In the genomic region with DNA sequence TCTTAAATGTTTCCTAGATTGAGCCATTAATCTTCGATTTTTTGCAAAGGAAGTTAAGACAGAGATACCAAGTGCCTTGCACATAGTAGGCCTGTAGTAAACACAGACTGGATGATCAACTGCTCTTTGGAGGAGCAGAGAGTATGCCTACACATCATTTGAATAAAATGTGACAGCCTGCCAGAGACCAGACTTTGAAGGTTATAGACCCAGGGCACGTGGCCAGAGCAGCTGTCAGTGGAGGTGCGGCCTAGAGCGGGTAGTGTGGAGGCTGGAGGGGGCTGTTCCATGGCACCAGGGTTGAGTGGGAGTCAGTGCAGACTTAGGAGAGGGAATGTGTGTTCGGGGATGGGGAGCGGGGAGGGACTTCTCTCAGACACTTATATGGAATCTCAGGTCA, we compare ENCODE assay signal across 9 cellular contexts.
DNase-seq lines count a peak whose midpoint lies in the region; ATAC-seq, FAIRE-seq and TF ChIP-seq lines count a peak whose summit lies in the region.
"Had no signal": no experiment of that assay in that cellular context is flagged by ENCODE, and none has a peak within 500 bp of the region (broad histone marks: within the 10 kb centered on the region; RNA-seq: fewer than 3 reads in every experiment).

No MANE protein-coding gene starts in this region.

- H3K4me3 Mint-ChIP-seq in stimulated activated memory B cell treated with anti-CD40 and anti-IgM and Interleukin-4, amounts not matched to agents 10 μg/mL and 1 μg/mL and 100 μg/mL, for 72 hours, result no peak overlapping the region

- peaks cover 88% of the 10 kb centered on the region for H3K4me1 Mint-ChIP-seq in stimulated activated memory B cell treated with anti-CD40 and anti-IgM and Interleukin-4, amounts not matched to agents 10 μg/mL and 1 μg/mL and 100 μg/mL, for 72 hours

- no peak for FAIRE-seq in GM12891 (lab: Jason Lieb, UNC)
- FAIRE-seq: A204.1 had no signal

- peaks cover 0 to 16% of the 10 kb centered on the region in 2 donors for H3K36me3 Mint-ChIP-seq in activated naive CD4-positive, alpha-beta T cell treated with anti-CD3 and anti-CD28 coated beads, Interleukin-2, amount 50 U/mL, for 72 hours
- H3K36me3 Mint-ChIP-seq in stimulated activated memory B cell treated with anti-CD40 and anti-IgM and Interleukin-4, amounts not matched to agents 10 μg/mL and 1 μg/mL and 100 μg/mL, for 72 hours, result no peaks in the 10 kb centered on the region

- DNase-seq in DMS53 (lab: John Stamatoyannopoulos, UW) (peak; percentile 59), DMS53 treated with DMSO at 0.1 percent for 48 hours (lab: John Stamatoyannopoulos, UW; ENCODE audit: unreplicated experiment) (no peak), left ventricle myocardium superior (peak; percentile 71), GM12891 (ENCODE audit: insufficient read length, low spot score) (no peak)
- no peak for DNase-seq in activated naive CD4-positive, alpha-beta T cell treated with anti-CD3 and anti-CD28 coated beads, Interleukin-2, amount 50 U/mL, for 72 hours (ENCODE audit: low spot score in 2 of 2)

- no peaks in the 10 kb centered on the region for H3K27me3 Mint-ChIP-seq in stimulated activated memory B cell treated with anti-CD40 and anti-IgM and Interleukin-4, amounts not matched to agents 10 μg/mL and 1 μg/mL and 100 μg/mL, for 72 hours

- TF ChIP-seq POLR2A in GM12891 (IDR thresholded peaks at IDR 0.05; ENCODE audit: low read depth, low read length), result no peak

- ATAC-seq in activated naive CD4-positive, alpha-beta T cell treated with anti-CD3 and anti-CD28 coated beads, Interleukin-2, amount 50 U/mL, for 72 hours, result no peak
- ATAC-seq in left ventricle myocardium superior, result peak; percentile 39
- ATAC-seq in stimulated activated memory B cell treated with anti-CD40 and anti-IgM and Interleukin-4, amounts not matched to agents 10 μg/mL and 1 μg/mL and 100 μg/mL, for 72 hours, result no peak
- ATAC-seq in GM19397 (IDR thresholded peaks at IDR 0.05; ENCODE audit: unreplicated experiment), result no peak
- ATAC-seq in activated CD4-positive, CD25-positive, alpha-beta regulatory T cell treated with anti-CD3 and anti-CD28 coated beads, Interleukin-2, amount 50 U/mL, for 24 hours, result no peak

- H3K9me3 Mint-ChIP-seq in activated naive CD4-positive, alpha-beta T cell treated with anti-CD3 and anti-CD28 coated beads, Interleukin-2, amount 50 U/mL, for 72 hours, result no peaks in the 10 kb centered on the region
- no peaks in the 10 kb centered on the region for H3K9me3 Mint-ChIP-seq in stimulated activated memory B cell treated with anti-CD40 and anti-IgM and Interleukin-4, amounts not matched to agents 10 μg/mL and 1 μg/mL and 100 μg/mL, for 72 hours

- intact Hi-C loops in left ventricle myocardium superior (cut with micrococcal nuclease), result no loop called here

- peak overlapping the region; percentile 77 to 87 for H3K27ac Mint-ChIP-seq in activated naive CD4-positive, alpha-beta T cell treated with anti-CD3 and anti-CD28 coated beads, Interleukin-2, amount 50 U/mL, for 72 hours
- peak overlapping the region; percentile 63 for H3K27ac Mint-ChIP-seq in stimulated activated memory B cell treated with anti-CD40 and anti-IgM and Interleukin-4, amounts not matched to agents 10 μg/mL and 1 μg/mL and 100 μg/mL, for 72 hours

TF ChIP-seq in GM12891, 5 proteins besides CTCF, POLR2A, EP300 and RAD21:
- TF ChIP-seq POU2F2 (IDR thresholded peaks at IDR 0.05; ENCODE audit: low read depth, low read length) (no peak), SPI1 (IDR thresholded peaks at IDR 0.05; ENCODE audit: low read depth, low read length) (no peak), POLR2AphosphoS5 (IDR thresholded peaks at IDR 0.05; ENCODE audit: low read depth, low read length) (no peak), PAX5 (IDR thresholded peaks at IDR 0.05; ENCODE audit: insufficient read depth, low read length, severe bottlenecking) (no peak)
TF ChIP-seq in GM12891: peak in this region for 0.

Comparison
In these comparisons a context has a peak if more than half of its experiments do, and no peak if none do; other contexts are left out.
1. DNase-seq: peak in DMS53 (single experiment) and left ventricle myocardium superior (single experiment); none in DMS53 treated with DMSO at 0.1 percent for 48 hours (single experiment), activated naive CD4-positive, alpha-beta T cell treated with anti-CD3 and anti-CD28 coated beads, Interleukin-2, amount 50 U/mL, for 72 hours (0 of 2) and GM12891 (single experiment).